ENCODE assay signal across 12 cellular contexts in genomic region chr10:99996934-99997648, GRCh38. TPM values are rescaled to one million over a fixed set of nuclear protein-coding genes. Genes with fewer than 3 reads are reported as not detected.
DNase-seq lines count a peak whose midpoint lies in the region; ATAC-seq, FAIRE-seq and TF ChIP-seq lines count a peak whose summit lies in the region.
"Had no signal": no experiment of that assay in that cellular context is flagged by ENCODE, and none has a peak within 500 bp of the region (broad histone marks: within the 10 kb centered on the region; RNA-seq: fewer than 3 reads in every experiment).

No MANE protein-coding gene starts in this region.

- peak overlapping the region; percentile 15 for H3K27ac Mint-ChIP-seq in neural crest cell (ENCODE audit: unreplicated experiment)

- no peak overlapping the region for H3K4me3 Mint-ChIP-seq in neural crest cell

- H2AFZ ChIP-seq in ACC112 (ENCODE audit: low read length, unreplicated experiment): no peak overlapping the region
- H2AFZ ChIP-seq in OCI-LY1 (ENCODE audit: low read length): no peak overlapping the region

- H3F3A ChIP-seq in OCI-LY1 (ENCODE audit: insufficient read depth, low read length): no peaks in the 10 kb centered on the region

- H3K4me3 ChIP-seq in ACC112 (ENCODE audit: low read depth, low read length) (peak overlapping the region; percentile 49), OCI-LY1 (ENCODE audit: low read depth, low read length, poor library complexity, severe bottlenecking) (no peak overlapping the region)
- H3K4me3 ChIP-seq: suprapubic skin had no signal

- no peak for DNase-seq in neural crest cell (ENCODE audit: low read depth, low spot score)
- no peak for DNase-seq in retina
- no peak for DNase-seq in NCI-H1436 (lab: John Stamatoyannopoulos, UW)
- DNase-seq: activated T-cell treated with anti-CD3 and anti-CD28 coated beads, Interleukin-2, amount 50 U/mL, for 48 hours; NCI-H774 had no signal

- H3K4me1 ChIP-seq in ACC112 (ENCODE audit: control insufficient read depth, insufficient read depth, low read length, unreplicated experiment) (peaks cover 60% of the 10 kb centered on the region), OCI-LY1 (ENCODE audit: insufficient read depth, low read length, severe bottlenecking) (peaks cover 68% of the 10 kb centered on the region)

- H3K79me2 ChIP-seq in ACC112 (ENCODE audit: control insufficient read depth, insufficient read depth, low read length, unreplicated experiment) (peaks cover 95% of the 10 kb centered on the region), OCI-LY1 (ENCODE audit: insufficient read depth, low read length) (peaks cover 75% of the 10 kb centered on the region)

- peak overlapping the region; percentile 98 for H3K27ac ChIP-seq in ACC112 (ENCODE audit: low read depth, low read length)
- H3K27ac ChIP-seq in OCI-LY1 (ENCODE audit: low read depth, low read length, poor library complexity, severe bottlenecking): peak overlapping the region; percentile 51
- H3K27ac ChIP-seq: HL-60, suprapubic skin had no signal

- no peaks in the 10 kb centered on the region for H4K20me1 ChIP-seq in OCI-LY1 (ENCODE audit: insufficient read depth, low read length)

- no peak overlapping the region for H3K9ac ChIP-seq in OCI-LY1 (ENCODE audit: low read length)

- H3K36me3 Mint-ChIP-seq in neural crest cell (ENCODE audit: low read depth): no peaks in the 10 kb centered on the region

- H3K4me2 ChIP-seq in OCI-LY1 (ENCODE audit: low read length): no peak overlapping the region

- H3K27me3 ChIP-seq in ACC112 (ENCODE audit: insufficient read depth, low read length) (no peaks in the 10 kb centered on the region), OCI-LY1 (ENCODE audit: insufficient read depth, low read length) (no peaks in the 10 kb centered on the region)
- H3K27me3 ChIP-seq: suprapubic skin had no signal

- peaks cover 10% of the 10 kb centered on the region; the same call in 1 of the 2 replicates for H3K36me3 ChIP-seq in ACC112 (ENCODE audit: insufficient read depth, low read length)
- H3K36me3 ChIP-seq in OCI-LY1 (ENCODE audit: insufficient read depth, low read length): no peaks in the 10 kb centered on the region
- H3K36me3 ChIP-seq: suprapubic skin had no signal

- H3K9me3 ChIP-seq in OCI-LY1 (ENCODE audit: low read length): no peaks in the 10 kb centered on the region
- H3K9me3 ChIP-seq: suprapubic skin had no signal

- FAIRE-seq in endometrium (lab: Jason Lieb, UNC): peak; percentile 95

- no peaks in the 10 kb centered on the region for H3K27me3 Mint-ChIP-seq in neural crest cell (ENCODE audit: low read depth)

- peaks cover 24% of the 10 kb centered on the region for H3K4me1 Mint-ChIP-seq in neural crest cell

- no peaks in the 10 kb centered on the region for H3K9me3 Mint-ChIP-seq in neural crest cell

- TF ChIP-seq CTCF in OCI-LY1 (IDR thresholded peaks at IDR 0.05; ENCODE audit: low read length): no peak
- TF ChIP-seq CTCF in neural crest cell (conservative IDR thresholded peaks at IDR 0.05): no peak

- no peaks in the 10 kb centered on the region for H3K9me2 ChIP-seq in OCI-LY1 (ENCODE audit: low read depth, low read length)

- no peak for ATAC-seq in GM18867 (IDR thresholded peaks at IDR 0.05; ENCODE audit: unreplicated experiment)
- no peak for ATAC-seq in HG02840 (IDR thresholded peaks at IDR 0.05; ENCODE audit: low FRiP score, unreplicated experiment)

RNA-seq across cellular contexts. Expression of gene DNMBP, which starts 12.7 kb away (rescaled TPM):
- total RNA-seq in neural crest cell: 17.8 and 18.3 TPM in 2 replicates
